In genomic region chr12:32895688-32896437, GRCh38 we compare ENCODE assay signal across 8 cellular contexts. TPM values are rescaled to one million over a fixed set of nuclear protein-coding genes. Genes with fewer than 3 reads are reported as not detected.
DNase-seq lines count a peak whose midpoint lies in the region; ATAC-seq, FAIRE-seq and TF ChIP-seq lines count a peak whose summit lies in the region.

No MANE protein-coding gene starts in this region.

- H3K9me3 ChIP-seq in T-helper 17 cell (ENCODE audit: control insufficient read depth, low read length, poor library complexity, severe bottlenecking) (no peaks in the 10 kb centered on the region), prostate gland (no peaks in the 10 kb centered on the region)

- peaks cover 63% of the 10 kb centered on the region for H3K27me3 Mint-ChIP-seq in T-helper 17 cell

- TF ChIP-seq POLR2A in prostate gland (IDR thresholded peaks at IDR 0.05) (no peak), GM12892 (IDR thresholded peaks at IDR 0.05; ENCODE audit: low read depth, low read length) (no peak)

- H3K4me3 Mint-ChIP-seq in T-helper 17 cell: peak overlapping the region; percentile 78

- intact Hi-C loops in Right ventricle myocardium superior (cut with DNase I): no loop called here
- intact Hi-C loops in prostate gland (cut with DNase I): no loop called here

- no peaks in the 10 kb centered on the region for H3K27me3 ChIP-seq in prostate gland (replicated peaks; ENCODE audit: insufficient read depth)

- 3% methylated on average over 29 of the region's 29 CpGs for WGBS in prostate gland

- no peaks in the 10 kb centered on the region for H3K4me1 ChIP-seq in prostate gland (replicated peaks)

- peaks cover 9% of the 10 kb centered on the region for H3K4me1 Mint-ChIP-seq in T-helper 17 cell

- H3K4me3 ChIP-seq in prostate gland (peak overlapping the region; percentile 80 to 84), foreskin fibroblast (ENCODE audit: low read depth in 1 of 2, low read length in 2 of 2) (no peak overlapping the region)

- H3K36me3 ChIP-seq in prostate gland: no peaks in the 10 kb centered on the region

- ATAC-seq in T-helper 17 cell (no peak), Right ventricle myocardium superior (ENCODE audit: poor library complexity) (peak; percentile 34), GM19452 (IDR thresholded peaks at IDR 0.05; ENCODE audit: unreplicated experiment) (no peak)

- no peak for FAIRE-seq in GM12892 (lab: Jason Lieb, UNC)

- DNase-seq in NCI-H2171 treated with DMSO at 0.1 percent for 48 hours (lab: John Stamatoyannopoulos, UW) (peak; percentile 37), NCI-H2171 (lab: John Stamatoyannopoulos, UW) (no peak), T-helper 17 cell (no peak), Right ventricle myocardium superior (peak; percentile 50), prostate gland (ENCODE audit: low spot score) (no peak), foreskin fibroblast (no peak), GM12892 (ENCODE audit: insufficient read length) (no peak)

- TF ChIP-seq CTCF in prostate gland (IDR thresholded peaks at IDR 0.05) (peak in 2 of 4 experiments; percentile 25 to 56), foreskin fibroblast (IDR thresholded peaks at IDR 0.05; ENCODE audit: low read depth, low read length) (no peak)

- H3K27ac Mint-ChIP-seq in T-helper 17 cell: no peak overlapping the region

- peak overlapping the region; percentile 86 to 88 for H3K27ac ChIP-seq in prostate gland

- H3K36me3 Mint-ChIP-seq in T-helper 17 cell (ENCODE audit: low read depth): no peaks in the 10 kb centered on the region

RNA-seq across cellular contexts. Expression of gene PKP2, which starts 0.7 kb away (rescaled TPM):
- total RNA-seq in T-helper 17 cell (under 1 TPM; 0.25 to 0.37 TPM), Right ventricle myocardium superior (400 TPM), prostate gland (10 to 100 TPM; 28.0 to 35.2 TPM)
- polyA plus RNA-seq in GM12892 (2012; ENCODE audit: missing spikeins): 0.13 TPM

Comparison
In these comparisons a context has a peak if more than half of its experiments do, and no peak if none do; other contexts are left out.
1. DNase-seq: peak in NCI-H2171 treated with DMSO at 0.1 percent for 48 hours (single experiment) and Right ventricle myocardium superior (single experiment); none in NCI-H2171 (single experiment), T-helper 17 cell (0 of 3), prostate gland (single experiment), foreskin fibroblast (0 of 2) and GM12892 (single experiment).
2. H3K4me3 ChIP-seq: peak in prostate gland (2 of 2); none in foreskin fibroblast (0 of 2).
3. RNA of gene PKP2, which starts 0.7 kb away (total RNA-seq): 400 TPM in Right ventricle myocardium superior (single experiment) and 28.0 to 35.2 TPM in prostate gland; 0.25 to 0.37 TPM in T-helper 17 cell; every median in the first group is over 10 times any median in the second.